Comparison of ENCODE assay signal across 1 cellular context in genomic region chr12:132083731-132084641, GRCh38.
TF ChIP-seq lines count a peak whose summit lies in the region.

No MANE protein-coding gene starts in this region.

TF ChIP-seq in HepG2, 621 proteins besides CTCF, POLR2A, EP300 and RAD21 (continued from another document and continues in another):
- TF ChIP-seq, protein P1, sequence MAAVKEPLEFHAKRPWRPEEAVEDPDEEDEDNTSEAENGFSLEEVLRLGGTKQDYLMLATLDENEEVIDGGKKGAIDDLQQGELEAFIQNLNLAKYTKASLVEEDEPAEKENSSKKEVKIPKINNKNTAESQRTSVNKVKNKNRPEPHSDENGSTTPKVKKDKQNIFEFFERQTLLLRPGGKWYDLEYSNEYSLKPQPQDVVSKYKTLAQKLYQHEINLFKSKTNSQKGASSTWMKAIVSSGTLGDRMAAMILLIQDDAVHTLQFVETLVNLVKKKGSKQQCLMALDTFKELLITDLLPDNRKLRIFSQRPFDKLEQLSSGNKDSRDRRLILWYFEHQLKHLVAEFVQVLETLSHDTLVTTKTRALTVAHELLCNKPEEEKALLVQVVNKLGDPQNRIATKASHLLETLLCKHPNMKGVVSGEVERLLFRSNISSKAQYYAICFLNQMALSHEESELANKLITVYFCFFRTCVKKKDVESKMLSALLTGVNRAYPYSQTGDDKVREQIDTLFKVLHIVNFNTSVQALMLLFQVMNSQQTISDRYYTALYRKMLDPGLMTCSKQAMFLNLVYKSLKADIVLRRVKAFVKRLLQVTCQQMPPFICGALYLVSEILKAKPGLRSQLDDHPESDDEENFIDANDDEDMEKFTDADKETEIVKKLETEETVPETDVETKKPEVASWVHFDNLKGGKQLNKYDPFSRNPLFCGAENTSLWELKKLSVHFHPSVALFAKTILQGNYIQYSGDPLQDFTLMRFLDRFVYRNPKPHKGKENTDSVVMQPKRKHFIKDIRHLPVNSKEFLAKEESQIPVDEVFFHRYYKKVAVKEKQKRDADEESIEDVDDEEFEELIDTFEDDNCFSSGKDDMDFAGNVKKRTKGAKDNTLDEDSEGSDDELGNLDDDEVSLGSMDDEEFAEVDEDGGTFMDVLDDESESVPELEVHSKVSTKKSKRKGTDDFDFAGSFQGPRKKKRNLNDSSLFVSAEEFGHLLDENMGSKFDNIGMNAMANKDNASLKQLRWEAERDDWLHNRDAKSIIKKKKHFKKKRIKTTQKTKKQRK (IDR thresholded peaks at IDR 0.05; ENCODE audit: low read length) = no peak
- TF ChIP-seq, protein P2, sequence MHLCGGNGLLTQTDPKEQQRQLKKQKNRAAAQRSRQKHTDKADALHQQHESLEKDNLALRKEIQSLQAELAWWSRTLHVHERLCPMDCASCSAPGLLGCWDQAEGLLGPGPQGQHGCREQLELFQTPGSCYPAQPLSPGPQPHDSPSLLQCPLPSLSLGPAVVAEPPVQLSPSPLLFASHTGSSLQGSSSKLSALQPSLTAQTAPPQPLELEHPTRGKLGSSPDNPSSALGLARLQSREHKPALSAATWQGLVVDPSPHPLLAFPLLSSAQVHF (CRISPR knock-in tag; IDR thresholded peaks at IDR 0.05) = no peak
- no peak; the same call in 1 of the 2 replicates for TF ChIP-seq FOXO1 (CRISPR knock-in tag; IDR thresholded peaks at IDR 0.05)
- TF ChIP-seq SP140L (CRISPR knock-in tag; IDR thresholded peaks at IDR 0.05; ENCODE audit: borderline replicate concordance) = no peak
- no peak; the same call in 1 of the 2 replicates for TF ChIP-seq ZMAT3 (CRISPR knock-in tag; conservative IDR thresholded peaks at IDR 0.05)
- no peak for TF ChIP-seq JUN (CRISPR knock-in tag; IDR thresholded peaks at IDR 0.05)
- TF ChIP-seq ZNF44 (CRISPR knock-in tag; IDR thresholded peaks at IDR 0.05) = no peak
- TF ChIP-seq SALL1 (CRISPR knock-in tag; IDR thresholded peaks at IDR 0.05) = peak; percentile 66
- 0 out of 2 replicates have a peak, but pooled peaks have one; percentile 13 for TF ChIP-seq ZMYM3 (CRISPR knock-in tag; IDR thresholded peaks at IDR 0.05)
- TF ChIP-seq, protein P3, sequence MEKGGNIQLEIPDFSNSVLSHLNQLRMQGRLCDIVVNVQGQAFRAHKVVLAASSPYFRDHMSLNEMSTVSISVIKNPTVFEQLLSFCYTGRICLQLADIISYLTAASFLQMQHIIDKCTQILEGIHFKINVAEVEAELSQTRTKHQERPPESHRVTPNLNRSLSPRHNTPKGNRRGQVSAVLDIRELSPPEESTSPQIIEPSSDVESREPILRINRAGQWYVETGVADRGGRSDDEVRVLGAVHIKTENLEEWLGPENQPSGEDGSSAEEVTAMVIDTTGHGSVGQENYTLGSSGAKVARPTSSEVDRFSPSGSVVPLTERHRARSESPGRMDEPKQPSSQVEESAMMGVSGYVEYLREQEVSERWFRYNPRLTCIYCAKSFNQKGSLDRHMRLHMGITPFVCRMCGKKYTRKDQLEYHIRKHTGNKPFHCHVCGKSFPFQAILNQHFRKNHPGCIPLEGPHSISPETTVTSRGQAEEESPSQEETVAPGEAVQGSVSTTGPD (CRISPR knock-in tag; IDR thresholded peaks at IDR 0.05) = no peak
- TF ChIP-seq ZSCAN9 (CRISPR knock-in tag; IDR thresholded peaks at IDR 0.05; ENCODE audit: borderline replicate concordance) = 0 out of 2 replicates have a peak, but pooled peaks have one; percentile 24
- TF ChIP-seq ZNF101 (CRISPR knock-in tag; IDR thresholded peaks at IDR 0.05; ENCODE audit: borderline replicate concordance, low read depth) = no peak
- TF ChIP-seq ZNF691 (CRISPR knock-in tag; IDR thresholded peaks at IDR 0.05; ENCODE audit: borderline replicate concordance, low read depth) = peak; percentile 40; the same call in 1 of the 2 replicates
- TF ChIP-seq FOXM1 (CRISPR knock-in tag; IDR thresholded peaks at IDR 0.05) = no peak
- no peak for TF ChIP-seq MTA1 (CRISPR knock-in tag; IDR thresholded peaks at IDR 0.05; ENCODE audit: borderline replicate concordance)
- no peak for TF ChIP-seq PRDM10 (CRISPR knock-in tag; IDR thresholded peaks at IDR 0.05; ENCODE audit: low read depth)
- peak; percentile 46; the same call in 1 of the 2 replicates for TF ChIP-seq ZHX1 (CRISPR knock-in tag; IDR thresholded peaks at IDR 0.05; ENCODE audit: low read depth)
- no peak for TF ChIP-seq ZNF30 (CRISPR knock-in tag; IDR thresholded peaks at IDR 0.05)
- 0 out of 2 replicates have a peak, but pooled peaks have one; percentile 39 for TF ChIP-seq ZNF431 (CRISPR knock-in tag; IDR thresholded peaks at IDR 0.05; ENCODE audit: borderline replicate concordance, low read depth)
- TF ChIP-seq, protein P4, sequence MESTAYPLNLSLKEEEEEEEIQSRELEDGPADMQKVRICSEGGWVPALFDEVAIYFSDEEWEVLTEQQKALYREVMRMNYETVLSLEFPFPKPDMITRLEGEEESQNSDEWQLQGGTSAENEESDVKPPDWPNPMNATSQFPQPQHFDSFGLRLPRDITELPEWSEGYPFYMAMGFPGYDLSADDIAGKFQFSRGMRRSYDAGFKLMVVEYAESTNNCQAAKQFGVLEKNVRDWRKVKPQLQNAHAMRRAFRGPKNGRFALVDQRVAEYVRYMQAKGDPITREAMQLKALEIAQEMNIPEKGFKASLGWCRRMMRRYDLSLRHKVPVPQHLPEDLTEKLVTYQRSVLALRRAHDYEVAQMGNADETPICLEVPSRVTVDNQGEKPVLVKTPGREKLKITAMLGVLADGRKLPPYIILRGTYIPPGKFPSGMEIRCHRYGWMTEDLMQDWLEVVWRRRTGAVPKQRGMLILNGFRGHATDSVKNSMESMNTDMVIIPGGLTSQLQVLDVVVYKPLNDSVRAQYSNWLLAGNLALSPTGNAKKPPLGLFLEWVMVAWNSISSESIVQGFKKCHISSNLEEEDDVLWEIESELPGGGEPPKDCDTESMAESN (CRISPR knock-in tag; conservative IDR thresholded peaks at IDR 0.05) = peak; percentile 83
- TF ChIP-seq, protein P5, sequence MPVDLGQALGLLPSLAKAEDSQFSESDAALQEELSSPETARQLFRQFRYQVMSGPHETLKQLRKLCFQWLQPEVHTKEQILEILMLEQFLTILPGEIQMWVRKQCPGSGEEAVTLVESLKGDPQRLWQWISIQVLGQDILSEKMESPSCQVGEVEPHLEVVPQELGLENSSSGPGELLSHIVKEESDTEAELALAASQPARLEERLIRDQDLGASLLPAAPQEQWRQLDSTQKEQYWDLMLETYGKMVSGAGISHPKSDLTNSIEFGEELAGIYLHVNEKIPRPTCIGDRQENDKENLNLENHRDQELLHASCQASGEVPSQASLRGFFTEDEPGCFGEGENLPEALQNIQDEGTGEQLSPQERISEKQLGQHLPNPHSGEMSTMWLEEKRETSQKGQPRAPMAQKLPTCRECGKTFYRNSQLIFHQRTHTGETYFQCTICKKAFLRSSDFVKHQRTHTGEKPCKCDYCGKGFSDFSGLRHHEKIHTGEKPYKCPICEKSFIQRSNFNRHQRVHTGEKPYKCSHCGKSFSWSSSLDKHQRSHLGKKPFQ (CRISPR knock-in tag; IDR thresholded peaks at IDR 0.05; ENCODE audit: insufficient replicate concordance) = peak; percentile 20
- TF ChIP-seq, protein P6, sequence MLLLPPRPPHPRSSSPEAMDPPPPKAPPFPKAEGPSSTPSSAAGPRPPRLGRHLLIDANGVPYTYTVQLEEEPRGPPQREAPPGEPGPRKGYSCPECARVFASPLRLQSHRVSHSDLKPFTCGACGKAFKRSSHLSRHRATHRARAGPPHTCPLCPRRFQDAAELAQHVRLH (CRISPR knock-in tag; IDR thresholded peaks at IDR 0.05; ENCODE audit: borderline replicate concordance, low read depth) = peak; percentile 63; the same call in 1 of the 2 replicates
- no peak for TF ChIP-seq ZBTB33 (CRISPR knock-in tag; IDR thresholded peaks at IDR 0.05)
- TF ChIP-seq MYNN (CRISPR knock-in tag; IDR thresholded peaks at IDR 0.05; ENCODE audit: low read depth) = no peak
- TF ChIP-seq ETV5 (CRISPR knock-in tag; IDR thresholded peaks at IDR 0.05; ENCODE audit: borderline replicate concordance) = no peak
- TF ChIP-seq ATRX (CRISPR knock-in tag; IDR thresholded peaks at IDR 0.05; ENCODE audit: borderline replicate concordance) = no peak
- no peak for TF ChIP-seq REL (CRISPR knock-in tag; conservative IDR thresholded peaks at IDR 0.05)
- no peak for TF ChIP-seq NCOA5 (CRISPR knock-in tag; IDR thresholded peaks at IDR 0.05)
- TF ChIP-seq HINFP (CRISPR knock-in tag; IDR thresholded peaks at IDR 0.05; ENCODE audit: low read depth) = no peak
- peak; percentile 35; the same call in 1 of the 2 replicates for TF ChIP-seq NCOA2 (CRISPR knock-in tag; IDR thresholded peaks at IDR 0.05)
- no peak for TF ChIP-seq SMARCE1 (IDR thresholded peaks at IDR 0.05; ENCODE audit: borderline replicate concordance)
- no peak for TF ChIP-seq ZNF335 (CRISPR knock-in tag; IDR thresholded peaks at IDR 0.05)
- no peak for TF ChIP-seq ISL2 (CRISPR knock-in tag; IDR thresholded peaks at IDR 0.05)
- TF ChIP-seq SSRP1 (CRISPR knock-in tag; IDR thresholded peaks at IDR 0.05) = no peak
